In the genomic region with DNA sequence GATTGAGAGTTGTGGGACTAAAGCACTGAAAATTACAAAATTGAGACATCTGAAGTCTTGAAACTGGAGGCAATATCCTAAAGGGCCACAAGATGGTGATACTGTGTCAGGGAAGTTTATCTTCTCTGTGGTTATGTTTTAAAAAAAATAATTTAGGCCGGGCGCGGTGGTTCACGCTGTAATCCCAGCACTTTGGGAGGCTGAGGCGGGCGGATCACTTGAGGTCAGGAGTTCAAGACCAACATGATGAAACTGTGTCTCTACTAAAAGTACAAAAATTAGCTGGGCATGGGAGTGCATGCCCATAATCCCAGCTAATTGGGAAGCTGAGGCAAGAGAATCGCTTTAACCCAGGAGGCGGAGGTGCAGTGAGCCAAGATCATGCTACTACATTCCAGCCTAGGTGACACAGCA, we compare ENCODE assay signal across 8 cellular contexts. TPM values are rescaled to one million over a fixed set of nuclear protein-coding genes. Genes with fewer than 3 reads are reported as not detected.
A peak's percentile ranks its signal among the peaks of the same experiment; 100 is the strongest.
DNase-seq lines count a peak whose midpoint lies in the region; ATAC-seq and TF ChIP-seq lines count a peak whose summit lies in the region.

No MANE protein-coding gene starts in this region.

- ATAC-seq in GM18499 (IDR thresholded peaks at IDR 0.05; ENCODE audit: insufficient read depth, unreplicated experiment) (peak; percentile 41), HG03039 (IDR thresholded peaks at IDR 0.05; ENCODE audit: unreplicated experiment) (peak; percentile 70), GM18520 (IDR thresholded peaks at IDR 0.05; ENCODE audit: unreplicated experiment) (no peak)
- ATAC-seq in activated T-cell treated with anti-CD3 and anti-CD28 coated beads, Interleukin-2, amount 50 U/mL, for 4 hours = peak in 1 of 2 donors; percentile 65

- H3K36me3 Mint-ChIP-seq in activated T-cell treated with anti-CD3 and anti-CD28 coated beads, Interleukin-2, amount 50 U/mL, for 4 hours (ENCODE audit: insufficient read depth) = peaks cover 9% of the 10 kb centered on the region
- peaks cover 14% of the 10 kb centered on the region for H3K36me3 Mint-ChIP-seq in progenitor cell of endocrine pancreas (ENCODE audit: insufficient read depth)

- H3K4me3 Mint-ChIP-seq in activated T-cell treated with anti-CD3 and anti-CD28 coated beads, Interleukin-2, amount 50 U/mL, for 4 hours = peak overlapping the region; percentile 38
- no peak overlapping the region for H3K4me3 Mint-ChIP-seq in progenitor cell of endocrine pancreas (ENCODE audit: low read depth)

- DNase-seq in AML-193 (lab: John Stamatoyannopoulos, UW) = peak; percentile 50 to 68
- DNase-seq in NCI-H226 = peak; percentile 41
- no peak for DNase-seq in activated T-cell treated with anti-CD3 and anti-CD28 coated beads, Interleukin-2, amount 50 U/mL, for 4 hours
- DNase-seq in head of caudate nucleus = peak in 24 of 42 donors; percentile 10 to 73 (median 41)
- no peak for DNase-seq in progenitor cell of endocrine pancreas (ENCODE audit: low spot score, unreplicated experiment)

- intact Hi-C loops in head of caudate nucleus (cut with DNase I) = loop anchor here (10.0 kb wide), 1 partner anchor 278 kb away; no protein-coding TSS in a partner anchor

- no peaks in the 10 kb centered on the region for H3K9me3 Mint-ChIP-seq in activated T-cell treated with anti-CD3 and anti-CD28 coated beads, Interleukin-2, amount 50 U/mL, for 4 hours
- H3K9me3 Mint-ChIP-seq in progenitor cell of endocrine pancreas (ENCODE audit: low read depth) = no peaks in the 10 kb centered on the region

- no peak overlapping the region for H3K27ac Mint-ChIP-seq in progenitor cell of endocrine pancreas

- peak; percentile 79 for TF ChIP-seq CTCF in progenitor cell of endocrine pancreas (IDR thresholded peaks at IDR 0.05; ENCODE audit: unreplicated experiment)

- no peaks in the 10 kb centered on the region for H3K27me3 Mint-ChIP-seq in activated T-cell treated with anti-CD3 and anti-CD28 coated beads, Interleukin-2, amount 50 U/mL, for 4 hours (ENCODE audit: low read depth)
- H3K27me3 Mint-ChIP-seq in progenitor cell of endocrine pancreas = no peaks in the 10 kb centered on the region

- peaks cover 14% of the 10 kb centered on the region for H3K4me1 Mint-ChIP-seq in activated T-cell treated with anti-CD3 and anti-CD28 coated beads, Interleukin-2, amount 50 U/mL, for 4 hours (ENCODE audit: low read depth)
- peaks cover 4% of the 10 kb centered on the region for H3K4me1 Mint-ChIP-seq in progenitor cell of endocrine pancreas (ENCODE audit: low read depth)

RNA-seq across cellular contexts. Expression of a gene that starts 17.9 kb away (rescaled TPM):
- 10 to 100 TPM; 61.2 to 70.9 (median 62.1) TPM for total RNA-seq in activated T-cell treated with anti-CD3 and anti-CD28 coated beads, Interleukin-2, amount 50 U/mL, for 4 hours
- 54.3 and 61.1 TPM in 2 replicates for total RNA-seq in progenitor cell of endocrine pancreas

RNA-seq across cellular contexts. Expression of a gene that starts 55.9 kb away (rescaled TPM):
- total RNA-seq in activated T-cell treated with anti-CD3 and anti-CD28 coated beads, Interleukin-2, amount 50 U/mL, for 4 hours = 10 to 100 TPM; 10.5 to 19.0 (median 16.2) TPM
- total RNA-seq in progenitor cell of endocrine pancreas = 44.6 and 48.8 TPM in 2 replicates

Comparison
In these comparisons a context has a peak if more than half of its experiments do, and no peak if none do; other contexts are left out.
1. DNase-seq: peak in AML-193 (2 of 2), NCI-H226 (single experiment) and head of caudate nucleus (24 of 42); none in activated T-cell treated with anti-CD3 and anti-CD28 coated beads, Interleukin-2, amount 50 U/mL, for 4 hours (single experiment) and progenitor cell of endocrine pancreas (single experiment).